Comparison of ENCODE assay signal across 1 cellular context in genomic region chr5:55509768-55510522, GRCh38.
TF ChIP-seq lines count a peak whose summit lies in the region.

No MANE protein-coding gene starts in this region.

TF ChIP-seq in HepG2, 621 proteins besides CTCF, POLR2A, EP300 and RAD21 (continued from another document):
- no peak for TF ChIP-seq E2F5 (CRISPR knock-in tag; conservative IDR thresholded peaks at IDR 0.05)
- TF ChIP-seq ZSCAN21 (CRISPR knock-in tag; IDR thresholded peaks at IDR 0.05; ENCODE audit: borderline replicate concordance), result no peak
- TF ChIP-seq, protein P1, sequence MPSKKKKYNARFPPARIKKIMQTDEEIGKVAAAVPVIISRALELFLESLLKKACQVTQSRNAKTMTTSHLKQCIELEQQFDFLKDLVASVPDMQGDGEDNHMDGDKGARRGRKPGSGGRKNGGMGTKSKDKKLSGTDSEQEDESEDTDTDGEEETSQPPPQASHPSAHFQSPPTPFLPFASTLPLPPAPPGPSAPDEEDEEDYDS (CRISPR knock-in tag; IDR thresholded peaks at IDR 0.05), result no peak
- TF ChIP-seq ZBTB10 (CRISPR knock-in tag; IDR thresholded peaks at IDR 0.05; ENCODE audit: borderline replicate concordance), result no peak
- no peak for TF ChIP-seq HOXA5 (CRISPR knock-in tag; IDR thresholded peaks at IDR 0.05)
- TF ChIP-seq, protein P2, sequence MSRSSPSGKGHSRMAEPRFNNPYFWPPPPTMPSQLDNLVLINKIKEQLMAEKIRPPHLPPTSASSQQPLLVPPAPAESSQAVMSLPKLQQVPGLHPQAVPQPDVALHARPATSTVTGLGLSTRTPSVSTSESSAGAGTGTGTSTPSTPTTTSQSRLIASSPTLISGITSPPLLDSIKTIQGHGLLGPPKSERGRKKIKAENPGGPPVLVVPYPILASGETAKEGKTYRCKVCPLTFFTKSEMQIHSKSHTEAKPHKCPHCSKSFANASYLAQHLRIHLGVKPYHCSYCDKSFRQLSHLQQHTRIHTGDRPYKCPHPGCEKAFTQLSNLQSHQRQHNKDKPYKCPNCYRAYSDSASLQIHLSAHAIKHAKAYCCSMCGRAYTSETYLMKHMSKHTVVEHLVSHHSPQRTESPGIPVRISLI (CRISPR knock-in tag; IDR thresholded peaks at IDR 0.05; ENCODE audit: borderline replicate concordance), result no peak
- TF ChIP-seq REST (IDR thresholded peaks at IDR 0.05; ENCODE audit: borderline replicate concordance in 1 of 2, low read depth in 1 of 2, low read length in 2 of 2), result no peak
- no peak for TF ChIP-seq ZNF431 (CRISPR knock-in tag; IDR thresholded peaks at IDR 0.05; ENCODE audit: borderline replicate concordance, low read depth)
- no peak for TF ChIP-seq PRDM15 (CRISPR knock-in tag; IDR thresholded peaks at IDR 0.05)
- no peak for TF ChIP-seq ZNF101 (CRISPR knock-in tag; IDR thresholded peaks at IDR 0.05; ENCODE audit: borderline replicate concordance, low read depth)
- no peak for TF ChIP-seq KLF12 (CRISPR knock-in tag; IDR thresholded peaks at IDR 0.05; ENCODE audit: borderline replicate concordance)
- TF ChIP-seq GLI4 (CRISPR knock-in tag; IDR thresholded peaks at IDR 0.05; ENCODE audit: borderline replicate concordance), result no peak
- TF ChIP-seq, protein P3, sequence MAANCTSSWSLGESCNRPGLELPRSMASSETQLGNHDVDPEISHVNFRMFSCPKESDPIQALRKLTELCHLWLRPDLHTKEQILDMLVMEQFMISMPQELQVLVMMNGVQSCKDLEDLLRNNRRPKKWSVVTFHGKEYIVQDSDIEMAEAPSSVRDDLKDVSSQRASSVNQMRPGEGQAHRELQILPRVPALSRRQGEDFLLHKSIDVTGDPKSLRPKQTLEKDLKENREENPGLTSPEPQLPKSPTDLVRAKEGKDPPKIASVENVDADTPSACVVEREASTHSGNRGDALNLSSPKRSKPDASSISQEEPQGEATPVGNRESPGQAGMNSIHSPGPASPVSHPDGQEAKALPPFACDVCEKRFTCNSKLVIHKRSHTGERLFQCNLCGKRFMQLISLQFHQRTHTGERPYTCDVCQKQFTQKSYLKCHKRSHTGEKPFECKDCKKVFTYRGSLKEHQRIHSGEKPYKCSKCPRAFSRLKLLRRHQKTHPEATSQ (CRISPR knock-in tag; IDR thresholded peaks at IDR 0.05; ENCODE audit: borderline replicate concordance), result no peak
- TF ChIP-seq, protein P4, sequence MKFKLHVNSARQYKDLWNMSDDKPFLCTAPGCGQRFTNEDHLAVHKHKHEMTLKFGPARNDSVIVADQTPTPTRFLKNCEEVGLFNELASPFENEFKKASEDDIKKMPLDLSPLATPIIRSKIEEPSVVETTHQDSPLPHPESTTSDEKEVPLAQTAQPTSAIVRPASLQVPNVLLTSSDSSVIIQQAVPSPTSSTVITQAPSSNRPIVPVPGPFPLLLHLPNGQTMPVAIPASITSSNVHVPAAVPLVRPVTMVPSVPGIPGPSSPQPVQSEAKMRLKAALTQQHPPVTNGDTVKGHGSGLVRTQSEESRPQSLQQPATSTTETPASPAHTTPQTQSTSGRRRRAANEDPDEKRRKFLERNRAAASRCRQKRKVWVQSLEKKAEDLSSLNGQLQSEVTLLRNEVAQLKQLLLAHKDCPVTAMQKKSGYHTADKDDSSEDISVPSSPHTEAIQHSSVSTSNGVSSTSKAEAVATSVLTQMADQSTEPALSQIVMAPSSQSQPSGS (CRISPR knock-in tag; IDR thresholded peaks at IDR 0.05), result no peak
- no peak for TF ChIP-seq ZBTB2 (CRISPR knock-in tag; IDR thresholded peaks at IDR 0.05; ENCODE audit: low read depth)
